ENCODE assay signal across 8 cellular contexts in genomic region chr20:50460608-50461268, GRCh38. TPM values are rescaled to one million over a fixed set of nuclear protein-coding genes. Genes with fewer than 3 reads are reported as not detected.
DNase-seq lines count a peak whose midpoint lies in the region; ATAC-seq and TF ChIP-seq lines count a peak whose summit lies in the region.

No MANE protein-coding gene starts in this region.

- no peaks in the 10 kb centered on the region for H3K27me3 Mint-ChIP-seq in CD4-positive, alpha-beta T cell
- H3K27me3 Mint-ChIP-seq in WTC11 (ENCODE audit: low read depth): no peaks in the 10 kb centered on the region

- in situ Hi-C loops in mammary epithelial cell (cut with MboI; ENCODE audit: low sequenced_read_pairs in 2 of 2): loop anchor here (5.0 kb wide), 2 partner anchors 273 to 278 kb away; no protein-coding TSS in a partner anchor

- H3K4me1 ChIP-seq in mammary epithelial cell (ENCODE audit: insufficient read depth, low read length): peaks cover 17% of the 10 kb centered on the region

- CTCF ChIA-PET in CD4-positive, alpha-beta T cell (lab: Charles Lee): no interaction called here
- CTCF ChIA-PET in WTC11 (lab: Charles Lee): interaction anchor here (1.0 to 1.1 kb wide), 2 partner anchors 60 to 275 kb away, joined by 3 to 4 read pairs; no protein-coding TSS in a partner anchor
- CTCF ChIA-PET in mammary epithelial cell (lab: Charles Lee; ENCODE audit: low non-redundant PET): interaction anchor here (0.7 kb wide), 1 partner anchor 60 kb away, joined by 3 read pairs; no protein-coding TSS in a partner anchor

- peaks cover under 1% of the 10 kb centered on the region for H3K27me3 ChIP-seq in CD4-positive, alpha-beta T cell (ENCODE audit: control insufficient read depth, insufficient read depth, low read length)
- no peaks in the 10 kb centered on the region for H3K27me3 ChIP-seq in H7 (ENCODE audit: control insufficient read depth, insufficient read depth, low read length)
- H3K27me3 ChIP-seq in mammary epithelial cell (ENCODE audit: insufficient read depth, low read length): no peaks in the 10 kb centered on the region

- no peaks in the 10 kb centered on the region for H4K20me1 ChIP-seq in mammary epithelial cell (ENCODE audit: insufficient read depth, low read length)

- BruUV-seq in mammary epithelial cell (replicated peaks; lab: Mats Ljungman, UMichigan): no TSS peak

- intact Hi-C loops in CD4-positive, alpha-beta T cell (cut with DNase I, micrococcal nuclease): loop anchor here (1.0 to 5.0 kb wide), 4 partner anchors 270 to 478 kb away; partner anchors contain the start of genes CEBPB (in 1 of the 2) and SNAI1 (in 1 of the 2)
- intact Hi-C loops in mammary epithelial cell (cut with micrococcal nuclease): loop anchor here (1.0 to 10.0 kb wide), 10 partner anchors 20 to 476 kb away; partner anchors contain the start of genes CEBPB and SNAI1

- H3K4me1 Mint-ChIP-seq in CD4-positive, alpha-beta T cell (ENCODE audit: low read depth): no peaks in the 10 kb centered on the region
- peaks cover 11% of the 10 kb centered on the region for H3K4me1 Mint-ChIP-seq in WTC11

- no peak overlapping the region for H3K4me2 ChIP-seq in mammary epithelial cell (ENCODE audit: insufficient read depth, low read depth, low read length)

- no peak overlapping the region for H3K27ac ChIP-seq in CD4-positive, alpha-beta T cell (ENCODE audit: low read depth, low read length)
- H3K27ac ChIP-seq in mammary epithelial cell (ENCODE audit: insufficient read depth, low read depth, low read length): no peak overlapping the region

- H3K9me3 Mint-ChIP-seq in CD4-positive, alpha-beta T cell: no peaks in the 10 kb centered on the region
- no peaks in the 10 kb centered on the region for H3K9me3 Mint-ChIP-seq in WTC11

- H3K4me3 ChIP-seq in H7 (ENCODE audit: insufficient read depth, low read depth, low read length): no peak overlapping the region
- no peak overlapping the region for H3K4me3 ChIP-seq in mammary epithelial cell (replicated peaks in 1 of 3; ENCODE audit: insufficient read depth in 1 of 3, low read depth in 2 of 3, low read length in 3 of 3)

- dilution Hi-C loops in mammary epithelial cell (cut with HindIII; ENCODE audit: low sequenced_read_pairs): loop anchor here (5.0 kb wide), 2 partner anchors 238 to 287 kb away; no protein-coding TSS in a partner anchor

- no peaks in the 10 kb centered on the region for H3K79me2 ChIP-seq in mammary epithelial cell (ENCODE audit: insufficient read depth, low read length)

- H3K4me3 Mint-ChIP-seq in CD4-positive, alpha-beta T cell: no peak overlapping the region
- H3K4me3 Mint-ChIP-seq in WTC11: no peak overlapping the region

- peak; percentile 91 for ATAC-seq in CD4-positive, alpha-beta T cell (ENCODE audit: poor library complexity)
- ATAC-seq in WTC11: peak; percentile 92
- ATAC-seq in HG03135 (IDR thresholded peaks at IDR 0.05; ENCODE audit: unreplicated experiment): no peak

- WGBS in mammary epithelial cell (ENCODE audit: low coverage, missing lambda C conversion rate): 28% methylated on average over 13 of the region's 13 CpGs

- no peaks in the 10 kb centered on the region for H3K36me3 ChIP-seq in H7 (replicated peaks; ENCODE audit: control insufficient read depth, insufficient read depth, low read length)
- no peaks in the 10 kb centered on the region for H3K36me3 ChIP-seq in mammary epithelial cell (ENCODE audit: insufficient read depth, low read length)

- peak; percentile 75 for TF ChIP-seq CTCF in CD4-positive, alpha-beta T cell (IDR thresholded peaks at IDR 0.05)
- peak; percentile 87 for TF ChIP-seq CTCF in WTC11 (IDR thresholded peaks at IDR 0.05)
- TF ChIP-seq CTCF in mammary epithelial cell (conservative IDR thresholded peaks at IDR 0.05 in 1 of 2, IDR thresholded peaks at IDR 0.05 in 1 of 2; ENCODE audit: extremely low read depth in 1 of 2, insufficient read depth in 1 of 2, low read depth in 1 of 2, low read length in 2 of 2): peak; percentile 95

- peak; percentile 70 to 84 (median 74) for DNase-seq in CD4-positive, alpha-beta T cell
- DNase-seq in H7: peak; percentile 95
- DNase-seq in NCI-H2081 treated with DMSO at 0.1 percent for 48 hours (lab: John Stamatoyannopoulos, UW): peak; percentile 10
- DNase-seq in WTC11 (ENCODE audit: low spot score): peak; percentile 96
- peak; percentile 73 for DNase-seq in mammary epithelial cell
- DNase-seq in kidney tubule cell (ENCODE audit: low spot score): peak; percentile 84
- DNase-seq in stimulated activated CD4-positive, alpha-beta T cell treated with anti-CD3 and anti-CD28 coated beads, Interleukin-1b, Interleukin-23, amount 100 ng/mL, for 48 hours: peak; percentile 84

- no peak overlapping the region for H3K9ac ChIP-seq in mammary epithelial cell (ENCODE audit: insufficient read depth, low read length)

- H3K9me3 ChIP-seq in CD4-positive, alpha-beta T cell (ENCODE audit: control insufficient read depth, low read length): no peaks in the 10 kb centered on the region
- H3K9me3 ChIP-seq in mammary epithelial cell (replicated peaks; ENCODE audit: insufficient read depth, low read length): no peaks in the 10 kb centered on the region

- H3K27ac Mint-ChIP-seq in CD4-positive, alpha-beta T cell: no peak overlapping the region
- H3K27ac Mint-ChIP-seq in WTC11: peak overlapping the region; percentile 80; the same call in 1 of the 2 replicates

- H3K36me3 Mint-ChIP-seq in CD4-positive, alpha-beta T cell (ENCODE audit: low read depth): no peaks in the 10 kb centered on the region
- H3K36me3 Mint-ChIP-seq in WTC11: no peaks in the 10 kb centered on the region

- POLR2A ChIA-PET in CD4-positive, alpha-beta T cell (lab: Charles Lee): no interaction called here
- POLR2A ChIA-PET in WTC11 (lab: Charles Lee): no interaction called here

- peak overlapping the region; percentile 77 for H2AFZ ChIP-seq in mammary epithelial cell (ENCODE audit: low read depth, low read length)

TF ChIP-seq in WTC11, 78 proteins besides CTCF, POLR2A, EP300 and RAD21:
- TF ChIP-seq GABPB1 (CRISPR knock-in tag; IDR thresholded peaks at IDR 0.05): peak; percentile 70; the same call in 1 of the 2 replicates
- TF ChIP-seq MYBL2 (CRISPR knock-in tag; IDR thresholded peaks at IDR 0.05): no peak
- TF ChIP-seq ZNF121 (CRISPR knock-in tag; IDR thresholded peaks at IDR 0.05): peak; percentile 71; the same call in 1 of the 2 replicates
TF ChIP-seq in WTC11: peak in this region for 2.

RNA-seq across cellular contexts. Expression of gene PTPN1, which starts 49.4 kb away (rescaled TPM):
- total RNA-seq in CD4-positive, alpha-beta T cell: 10 to 100 TPM; 82.3 to 82.8 TPM
- total RNA-seq in H7 (2014; rRNA removed; shearing (Covaris generic)): 33.0 and 38.7 TPM in 2 replicates
- 23.4 to 29.4 TPM (median 25.3 TPM) in 3 replicates for total RNA-seq in WTC11 (2021)
- total RNA-seq in mammary epithelial cell: 10 to 100 TPM; 43.5 to 90.8 TPM
- 77.0 TPM for polyA plus RNA-seq in mammary epithelial cell
- 105 TPM for polyA minus RNA-seq in mammary epithelial cell

Comparison
In these comparisons a context has a peak if more than half of its experiments do, and no peak if none do; other contexts are left out.
1. DNase-seq: peak in every context shown above with its lines; median percentile 96 in WTC11; 95 in H7; 84 in kidney tubule cell; 84 in stimulated activated CD4-positive, alpha-beta T cell treated with anti-CD3 and anti-CD28 coated beads, Interleukin-1b, Interleukin-23, amount 100 ng/mL, for 48 hours; 74 in CD4-positive, alpha-beta T cell; 73 in mammary epithelial cell; 10 in NCI-H2081 treated with DMSO at 0.1 percent for 48 hours.